Comparison of ENCODE assay signal across 11 cellular contexts in genomic region chr12:116381744-116382455, GRCh38.
DNase-seq lines count a peak whose midpoint lies in the region; ATAC-seq and TF ChIP-seq lines count a peak whose summit lies in the region.
"Had no signal": no experiment of that assay in that cellular context is flagged by ENCODE, and none has a peak within 500 bp of the region (broad histone marks: within the 10 kb centered on the region; RNA-seq: fewer than 3 reads in every experiment).

No MANE protein-coding gene starts in this region.

- intact Hi-C loops in Right ventricle myocardium inferior (cut with DNase I), result no loop called here

- no peaks in the 10 kb centered on the region for H3K9me3 Mint-ChIP-seq in stimulated activated memory B cell treated with anti-CD40 and anti-IgM and Interleukin-4, amounts not matched to agents 10 μg/mL and 1 μg/mL and 100 μg/mL, for 72 hours
- no peaks in the 10 kb centered on the region for H3K9me3 Mint-ChIP-seq in activated CD4-positive, alpha-beta T cell treated with anti-CD3 and anti-CD28 coated beads, Interleukin-2, amount 10 ng/mL, durations not matched to agents 7 days and 5 days
- H3K9me3 Mint-ChIP-seq: natural killer cell treated with Interleukin-12 subunit alpha and Interleukin-12 subunit beta and Interleukin-15 and Interleukin-18, amount 100 ng/mL, for 72 hours; T-helper 1 cell treated with Interleukin-12 subunit alpha and Interleukin-12 subunit beta and Interleukin-4 antibody, amounts not matched to agents 30 μg/mL and 1 μg/mL, for 36 hours had no signal

- POLR2A ChIA-PET in activated CD4-positive, alpha-beta T cell treated with anti-CD3 and anti-CD28 coated beads, Interleukin-2, amount 10 ng/mL, durations not matched to agents 7 days and 5 days (lab: Charles Lee), result no interaction called here

- no peak overlapping the region for H3K27ac Mint-ChIP-seq in stimulated activated memory B cell treated with anti-CD40 and anti-IgM and Interleukin-4, amounts not matched to agents 10 μg/mL and 1 μg/mL and 100 μg/mL, for 72 hours
- no peak overlapping the region for H3K27ac Mint-ChIP-seq in activated CD4-positive, alpha-beta T cell treated with anti-CD3 and anti-CD28 coated beads, Interleukin-2, amount 10 ng/mL, durations not matched to agents 7 days and 5 days
- H3K27ac Mint-ChIP-seq: natural killer cell treated with Interleukin-12 subunit alpha and Interleukin-12 subunit beta and Interleukin-15 and Interleukin-18, amount 100 ng/mL, for 72 hours; T-helper 1 cell treated with Interleukin-12 subunit alpha and Interleukin-12 subunit beta and Interleukin-4 antibody, amounts not matched to agents 30 μg/mL and 1 μg/mL, for 36 hours had no signal

- H3K4me3 ChIP-seq in AG10803 (ENCODE audit: low read length) (peak overlapping the region; percentile 47), MG63 (no peak overlapping the region)

- CTCF ChIA-PET in activated CD4-positive, alpha-beta T cell treated with anti-CD3 and anti-CD28 coated beads, Interleukin-2, amount 10 ng/mL, durations not matched to agents 7 days and 5 days (lab: Charles Lee), result interaction anchor here (0.6 kb wide), 1 partner anchor 12 kb away, joined by 4 read pairs; no protein-coding TSS in a partner anchor

- no peak for TF ChIP-seq CTCF in AG10803 (conservative IDR thresholded peaks at IDR 0.05; ENCODE audit: low read length)

- H3K27me3 ChIP-seq in MG63, result no peaks in the 10 kb centered on the region

- no peaks in the 10 kb centered on the region for H3K9me3 ChIP-seq in MG63

- ATAC-seq in stimulated activated memory B cell treated with anti-CD40 and anti-IgM and Interleukin-4, amounts not matched to agents 10 μg/mL and 1 μg/mL and 100 μg/mL, for 72 hours, result no peak
- ATAC-seq in Right ventricle myocardium inferior, result no peak
- ATAC-seq: natural killer cell treated with Interleukin-12 subunit alpha and Interleukin-12 subunit beta and Interleukin-15 and Interleukin-18, amount 100 ng/mL, for 72 hours; stimulated activated naive CD8-positive, alpha-beta T cell treated with anti-CD3 and anti-CD28 coated beads, Interleukin-15, Interleukin-2, amounts not matched to agents 100 U/mL and 50 U/mL, for 24 hours had no signal

- H3K4me3 Mint-ChIP-seq in stimulated activated memory B cell treated with anti-CD40 and anti-IgM and Interleukin-4, amounts not matched to agents 10 μg/mL and 1 μg/mL and 100 μg/mL, for 72 hours, result no peak overlapping the region
- no peak overlapping the region for H3K4me3 Mint-ChIP-seq in activated CD4-positive, alpha-beta T cell treated with anti-CD3 and anti-CD28 coated beads, Interleukin-2, amount 10 ng/mL, durations not matched to agents 7 days and 5 days
- H3K4me3 Mint-ChIP-seq: natural killer cell treated with Interleukin-12 subunit alpha and Interleukin-12 subunit beta and Interleukin-15 and Interleukin-18, amount 100 ng/mL, for 72 hours; T-helper 1 cell treated with Interleukin-12 subunit alpha and Interleukin-12 subunit beta and Interleukin-4 antibody, amounts not matched to agents 30 μg/mL and 1 μg/mL, for 36 hours had no signal

- H3K36me3 ChIP-seq in MG63, result no peaks in the 10 kb centered on the region

- peaks cover 16% of the 10 kb centered on the region for H3K4me1 Mint-ChIP-seq in stimulated activated memory B cell treated with anti-CD40 and anti-IgM and Interleukin-4, amounts not matched to agents 10 μg/mL and 1 μg/mL and 100 μg/mL, for 72 hours
- H3K4me1 Mint-ChIP-seq in activated CD4-positive, alpha-beta T cell treated with anti-CD3 and anti-CD28 coated beads, Interleukin-2, amount 10 ng/mL, durations not matched to agents 7 days and 5 days, result peaks cover 6% of the 10 kb centered on the region

- H3K27me3 Mint-ChIP-seq in stimulated activated memory B cell treated with anti-CD40 and anti-IgM and Interleukin-4, amounts not matched to agents 10 μg/mL and 1 μg/mL and 100 μg/mL, for 72 hours, result no peaks in the 10 kb centered on the region
- H3K27me3 Mint-ChIP-seq in activated CD4-positive, alpha-beta T cell treated with anti-CD3 and anti-CD28 coated beads, Interleukin-2, amount 10 ng/mL, durations not matched to agents 7 days and 5 days, result peaks cover 3% of the 10 kb centered on the region

- DNase-seq in AG10803 (ENCODE audit: low read depth), result peak; percentile 98
- DNase-seq in MG63, result peak; percentile 78
- DNase-seq in dedifferentiated amniotic fluid mesenchymal stem cell (ENCODE audit: extremely low spot score), result peak; percentile 96
- peak; percentile 75 for DNase-seq in myocyte (ENCODE audit: low read depth)
- no peak for DNase-seq in activated CD4-positive, alpha-beta T cell treated with anti-CD3 and anti-CD28 coated beads, Interleukin-2, amount 50 U/mL, for 48 hours
- no peak for DNase-seq in Right ventricle myocardium inferior (ENCODE audit: missing footprints)
- DNase-seq in activated CD4-positive, alpha-beta T cell treated with anti-CD3 and anti-CD28 coated beads, Interleukin-2, amount 10 ng/mL, durations not matched to agents 7 days and 5 days, result no peak
- DNase-seq: stimulated activated naive CD8-positive, alpha-beta T cell treated with anti-CD3 and anti-CD28 coated beads, Interleukin-15, Interleukin-2, amounts not matched to agents 100 U/mL and 50 U/mL, for 24 hours had no signal

- H3K36me3 Mint-ChIP-seq in stimulated activated memory B cell treated with anti-CD40 and anti-IgM and Interleukin-4, amounts not matched to agents 10 μg/mL and 1 μg/mL and 100 μg/mL, for 72 hours, result no peaks in the 10 kb centered on the region
- H3K36me3 Mint-ChIP-seq in activated CD4-positive, alpha-beta T cell treated with anti-CD3 and anti-CD28 coated beads, Interleukin-2, amount 10 ng/mL, durations not matched to agents 7 days and 5 days (ENCODE audit: low read depth), result no peaks in the 10 kb centered on the region
- H3K36me3 Mint-ChIP-seq: natural killer cell treated with Interleukin-12 subunit alpha and Interleukin-12 subunit beta and Interleukin-15 and Interleukin-18, amount 100 ng/mL, for 72 hours had no signal

Comparison
In these comparisons a context has a peak if more than half of its experiments do, and no peak if none do; other contexts are left out.
1. DNase-seq: peak in AG10803 (single experiment), MG63 (single experiment), dedifferentiated amniotic fluid mesenchymal stem cell (single experiment) and myocyte (single experiment); none in activated CD4-positive, alpha-beta T cell treated with anti-CD3 and anti-CD28 coated beads, Interleukin-2, amount 50 U/mL, for 48 hours (0 of 2), Right ventricle myocardium inferior (single experiment) and activated CD4-positive, alpha-beta T cell treated with anti-CD3 and anti-CD28 coated beads, Interleukin-2, amount 10 ng/mL, durations not matched to agents 7 days and 5 days (single experiment).